18 cellular contexts compared by ENCODE assay signal in genomic region chr4:55902677-55903076, GRCh38. TPM values are rescaled to one million over a fixed set of nuclear protein-coding genes. Genes with fewer than 3 reads are reported as not detected.
DNase-seq lines count a peak whose midpoint lies in the region; ATAC-seq, FAIRE-seq and TF ChIP-seq lines count a peak whose summit lies in the region.
"Had no signal": no experiment of that assay in that cellular context is flagged by ENCODE, and none has a peak within 500 bp of the region (broad histone marks: within the 10 kb centered on the region; RNA-seq: fewer than 3 reads in every experiment).

No MANE protein-coding gene starts in this region.

- no peak overlapping the region for H3K4me3 Mint-ChIP-seq in activated naive CD4-positive, alpha-beta T cell treated with anti-CD3 and anti-CD28 coated beads, Interleukin-2, amount 50 U/mL, for 24 hours
- H3K4me3 Mint-ChIP-seq in T-cell (no peak overlapping the region), H9 (no peak overlapping the region)
- H3K4me3 Mint-ChIP-seq in effector memory CD8-positive, alpha-beta T cell, result no peak overlapping the region
- H3K4me3 Mint-ChIP-seq: HFFc6 had no signal

- H3K36me3 Mint-ChIP-seq in activated naive CD4-positive, alpha-beta T cell treated with anti-CD3 and anti-CD28 coated beads, Interleukin-2, amount 50 U/mL, for 24 hours, result peaks cover 10% of the 10 kb centered on the region
- H3K36me3 Mint-ChIP-seq in T-cell (peaks cover 22% of the 10 kb centered on the region), H9 (ENCODE audit: insufficient read depth in 1 of 3, low read depth in 3 of 3) (peaks cover 0 to 15% (median 9%) of the 10 kb centered on the region in 3 experiments; a peak in 4 of 7 replicates)
- peaks cover 35% of the 10 kb centered on the region for H3K36me3 Mint-ChIP-seq in effector memory CD8-positive, alpha-beta T cell (ENCODE audit: insufficient read depth)

- POLR2A ChIA-PET in T-cell (lab: Charles Lee), result interaction anchor here in 1 of 2 donors (0.6 kb wide), 1 partner anchor 544 kb away, joined by 3 read pairs; no protein-coding TSS in a partner anchor

- no peaks in the 10 kb centered on the region for H3K4me1 ChIP-seq in H9 (ENCODE audit: insufficient read depth, low read length)
- H3K4me1 ChIP-seq: BLaER1 had no signal

- H3K9ac ChIP-seq in H9 (ENCODE audit: extremely low read depth, insufficient read length, low read length), result no peak overlapping the region
- H3K9ac ChIP-seq: BLaER1 had no signal

- H3K23me2 ChIP-seq in H9 (ENCODE audit: insufficient read length, low read depth, low read length, poor library complexity, severe bottlenecking), result no peaks in the 10 kb centered on the region

- H4K5ac ChIP-seq in H9 (ENCODE audit: insufficient read length, low read depth, low read length), result no peak overlapping the region

- FAIRE-seq in H54 (lab: Jason Lieb, UNC), result no peak
- FAIRE-seq: GM12878, GM18507, HepG2, HTR-8/SVneo had no signal

- CTCF ChIA-PET in T-cell (lab: Charles Lee), result interaction anchor here in 1 of 2 donors (0.6 kb wide), 1 partner anchor 557 kb away, joined by 3 read pairs; no protein-coding TSS in a partner anchor

- no peak overlapping the region for H2BK5ac ChIP-seq in H9 (ENCODE audit: insufficient read length, low read length)

- H3K23ac ChIP-seq in H9 (ENCODE audit: insufficient read length, low read depth, low read length), result no peak overlapping the region

- H3K9me3 Mint-ChIP-seq in activated naive CD4-positive, alpha-beta T cell treated with anti-CD3 and anti-CD28 coated beads, Interleukin-2, amount 50 U/mL, for 24 hours, result no peaks in the 10 kb centered on the region
- H3K9me3 Mint-ChIP-seq in T-cell (no peaks in the 10 kb centered on the region), H9 (no peaks in the 10 kb centered on the region)
- no peaks in the 10 kb centered on the region for H3K9me3 Mint-ChIP-seq in effector memory CD8-positive, alpha-beta T cell
- H3K9me3 Mint-ChIP-seq: HFFc6 had no signal

- H3K14ac ChIP-seq in H9 (ENCODE audit: insufficient read depth, low read length), result no peak overlapping the region

- H3K79me2 ChIP-seq in H9 (ENCODE audit: insufficient read depth, low read length), result no peaks in the 10 kb centered on the region

- H2AFZ ChIP-seq in H9 (ENCODE audit: low read length), result no peak overlapping the region

- DNase-seq in activated naive CD4-positive, alpha-beta T cell (lab: John Stamatoyannopoulos, UW), result no peak
- DNase-seq in T-cell, result no peak
- no peak for DNase-seq in effector memory CD8-positive, alpha-beta T cell
- DNase-seq in H54 (ENCODE audit: insufficient read length, low spot score), result no peak
- DNase-seq in H9, result no peak
- DNase-seq: 8988T, AML-193, DMS79, GOT3, HCEC 1CT, HFFc6 had no signal

- H2BK120ac ChIP-seq in H9 (ENCODE audit: low read depth, low read length, poor library complexity, severe bottlenecking), result no peak overlapping the region

- ATAC-seq in T-cell (replicated peaks in 1 of 4) (no peak), GM18867 (IDR thresholded peaks at IDR 0.05; ENCODE audit: unreplicated experiment) (no peak)
- ATAC-seq in effector memory CD8-positive, alpha-beta T cell (replicated peaks), result no peak
- ATAC-seq: GM12878, HepG2 had no signal

- no peak overlapping the region for H3K27ac ChIP-seq in H9 (ENCODE audit: insufficient read length, low read depth, low read length)
- H3K27ac ChIP-seq: BLaER1 had no signal

- H2BK15ac ChIP-seq in H9 (ENCODE audit: low read depth, low read length), result no peak overlapping the region

- no peaks in the 10 kb centered on the region for H3K27me3 Mint-ChIP-seq in activated naive CD4-positive, alpha-beta T cell treated with anti-CD3 and anti-CD28 coated beads, Interleukin-2, amount 50 U/mL, for 24 hours
- H3K27me3 Mint-ChIP-seq in T-cell (no peaks in the 10 kb centered on the region), H9 (ENCODE audit: low read depth) (no peaks in the 10 kb centered on the region)
- H3K27me3 Mint-ChIP-seq in effector memory CD8-positive, alpha-beta T cell, result no peaks in the 10 kb centered on the region

- H3K18ac ChIP-seq in H9 (ENCODE audit: insufficient read length, low read depth, low read length), result no peak overlapping the region

- no peak overlapping the region for H2BK20ac ChIP-seq in H9 (ENCODE audit: low read depth, low read length, poor library complexity, severe bottlenecking)

- no peak overlapping the region for H3T11ph ChIP-seq in H9 (ENCODE audit: low read length)

- no peak overlapping the region for H2AK5ac ChIP-seq in H9 (ENCODE audit: insufficient read length, low read length)

- H2BK12ac ChIP-seq in H9 (ENCODE audit: insufficient read length, low read depth, low read length), result no peak overlapping the region

- H3K79me1 ChIP-seq in H9 (ENCODE audit: insufficient read depth, low read depth, low read length, poor library complexity, severe bottlenecking), result no peaks in the 10 kb centered on the region

- TF ChIP-seq CTCF in H9 (conservative IDR thresholded peaks at IDR 0.05), result no peak

- no peak for TF ChIP-seq POLR2A in H54 (IDR thresholded peaks at IDR 0.05; ENCODE audit: low read depth, low read length)

- no peak overlapping the region for H3K56ac ChIP-seq in H9 (ENCODE audit: insufficient read length, low read depth, low read length)

- no peak overlapping the region for H4K8ac ChIP-seq in H9 (replicated peaks; ENCODE audit: insufficient read length, low read depth, low read length)

- no CpG with 5 or more reads among the region's 4 CpGs for WGBS in H9 (ENCODE audit: extremely low coverage, insufficient read length, low lambda C conversion rate)

- H4K20me1 ChIP-seq in H9 (ENCODE audit: control insufficient read depth, insufficient read depth, insufficient read length), result no peaks in the 10 kb centered on the region
- H4K20me1 ChIP-seq: BLaER1 had no signal

- peaks cover 44% of the 10 kb centered on the region for H3K4me1 Mint-ChIP-seq in activated naive CD4-positive, alpha-beta T cell treated with anti-CD3 and anti-CD28 coated beads, Interleukin-2, amount 50 U/mL, for 24 hours
- peaks cover 17 to 31% (median 20%) of the 10 kb centered on the region in 3 donors for H3K4me1 Mint-ChIP-seq in T-cell
- peaks cover 0 to 13% of the 10 kb centered on the region in 2 donors for H3K4me1 Mint-ChIP-seq in effector memory CD8-positive, alpha-beta T cell (ENCODE audit: low read depth in 2 of 2)
- H3K4me1 Mint-ChIP-seq in H9, result no peaks in the 10 kb centered on the region

- H3K4ac ChIP-seq in H9 (ENCODE audit: low read depth, low read length), result no peak overlapping the region

- no peaks in the 10 kb centered on the region for H3K9me3 ChIP-seq in H9 (ENCODE audit: control insufficient read depth, low read depth, low read length)
- H3K9me3 ChIP-seq: BLaER1 had no signal

- no peak overlapping the region for H3K4me2 ChIP-seq in H9 (ENCODE audit: insufficient read depth, insufficient read length, low read length)
- H3K4me2 ChIP-seq: BLaER1 had no signal

- no peak overlapping the region for H4K91ac ChIP-seq in H9 (ENCODE audit: insufficient read length, low read depth, low read length)

- H3K27me3 ChIP-seq in H9 (ENCODE audit: insufficient read depth, low read length), result no peaks in the 10 kb centered on the region
- H3K27me3 ChIP-seq: BLaER1 had no signal

- peak overlapping the region; percentile 79 for H3K27ac Mint-ChIP-seq in activated naive CD4-positive, alpha-beta T cell treated with anti-CD3 and anti-CD28 coated beads, Interleukin-2, amount 50 U/mL, for 24 hours
- H3K27ac Mint-ChIP-seq in T-cell (peak overlapping the region; percentile 69 to 75), H9 (no peak overlapping the region)
- peak overlapping the region; percentile 7 to 27 for H3K27ac Mint-ChIP-seq in effector memory CD8-positive, alpha-beta T cell
- H3K27ac Mint-ChIP-seq: HFFc6 had no signal

RNA-seq across cellular contexts. Expression of gene CEP135, which starts 46.1 kb away (rescaled TPM):
- total RNA-seq in T-cell, result 10 to 100 TPM; 17.3 to 24.5 (median 21.7) TPM
- 12.6 and 13.9 TPM in 2 replicates for total RNA-seq in H9 (2021)

RNA-seq across cellular contexts. Expression of gene EXOC1, which starts 49.2 kb away (rescaled TPM):
- total RNA-seq in T-cell, result 10 to 100 TPM; 20.8 to 37.0 (median 34.7) TPM
- total RNA-seq in H9 (2021), result 17.5 and 21.2 TPM in 2 replicates

Comparison
In these comparisons a context has a peak if more than half of its experiments do, and no peak if none do; other contexts are left out.
1. H3K27ac Mint-ChIP-seq: peak in activated naive CD4-positive, alpha-beta T cell treated with anti-CD3 and anti-CD28 coated beads, Interleukin-2, amount 50 U/mL, for 24 hours (single experiment), T-cell (2 of 2) and effector memory CD8-positive, alpha-beta T cell (2 of 2); none in H9 (0 of 3).